In genomic region chr11:13140873-13141655, GRCh38 we compare ENCODE assay signal across 10 cellular contexts.
DNase-seq lines count a peak whose midpoint lies in the region; ATAC-seq and TF ChIP-seq lines count a peak whose summit lies in the region.
"Had no signal": no experiment of that assay in that cellular context is flagged by ENCODE, and none has a peak within 500 bp of the region (broad histone marks: within the 10 kb centered on the region; RNA-seq: fewer than 3 reads in every experiment).

No MANE protein-coding gene starts in this region.

- H3K4me1 Mint-ChIP-seq in chondrocyte (ENCODE audit: low read depth) = peaks cover 21% of the 10 kb centered on the region
- H3K4me1 Mint-ChIP-seq in mesothelial cell of epicardium = peaks cover 38% of the 10 kb centered on the region
- H3K4me1 Mint-ChIP-seq: IgD-negative memory B cell had no signal

- H3K79me1 ChIP-seq in trophoblast cell (ENCODE audit: low read length) = peaks cover 29% of the 10 kb centered on the region

- peak overlapping the region; percentile 81 for H3K27ac Mint-ChIP-seq in chondrocyte (ENCODE audit: unreplicated experiment)
- no peak overlapping the region for H3K27ac Mint-ChIP-seq in mesothelial cell of epicardium
- H3K27ac Mint-ChIP-seq: IgD-negative memory B cell had no signal

- no peak overlapping the region for H3K4me2 ChIP-seq in trophoblast cell (ENCODE audit: low read length)

- H2BK5ac ChIP-seq in trophoblast cell (ENCODE audit: low read depth, low read length, poor library complexity) = peak overlapping the region; percentile 83

- peak overlapping the region; percentile 34 for H3K27ac ChIP-seq in trophoblast cell (ENCODE audit: low read depth, low read length)
- H3K27ac ChIP-seq in WERI-Rb-1 = no peak overlapping the region

- no peak overlapping the region for H3K23ac ChIP-seq in trophoblast cell (ENCODE audit: low read length)

- H4K91ac ChIP-seq in trophoblast cell (ENCODE audit: low read depth, low read length) = peak overlapping the region; percentile 80

- H3K27me3 Mint-ChIP-seq in chondrocyte (ENCODE audit: low read depth) (peaks cover 2% of the 10 kb centered on the region), mesothelial cell of epicardium (ENCODE audit: low read depth) (no peaks in the 10 kb centered on the region)

- H3K14ac ChIP-seq in trophoblast cell (ENCODE audit: low read length) = peak overlapping the region; percentile 67

- H3K9me3 ChIP-seq in trophoblast cell (ENCODE audit: insufficient read depth, low read depth, low read length) (no peaks in the 10 kb centered on the region), WERI-Rb-1 (ENCODE audit: severe bottlenecking) (peaks cover 5% of the 10 kb centered on the region)

- H3K79me2 ChIP-seq in trophoblast cell (ENCODE audit: control insufficient read depth, insufficient read depth, low read length, poor library complexity) = no peaks in the 10 kb centered on the region

- H3K4me1 ChIP-seq in trophoblast cell (ENCODE audit: control insufficient read depth in 1 of 2, insufficient read depth in 2 of 2, low read length in 2 of 2) = peaks cover 37 to 47% of the 10 kb centered on the region in 2 experiments

- peak overlapping the region; percentile 49 for H3K4ac ChIP-seq in trophoblast cell (ENCODE audit: low read depth, low read length)

- peak overlapping the region; percentile 15 for H2BK120ac ChIP-seq in trophoblast cell (ENCODE audit: insufficient read depth, low read length, poor library complexity)

- no peaks in the 10 kb centered on the region for H3K36me3 ChIP-seq in trophoblast cell (ENCODE audit: control insufficient read depth in 1 of 2, insufficient read depth in 2 of 2, low read length in 2 of 2)
- no peaks in the 10 kb centered on the region for H3K36me3 ChIP-seq in WERI-Rb-1

- H4K12ac ChIP-seq in trophoblast cell (ENCODE audit: low read depth, low read length) = no peak overlapping the region

- TF ChIP-seq CTCF in chondrocyte (IDR thresholded peaks at IDR 0.05) (no peak), WERI-Rb-1 (IDR thresholded peaks at IDR 0.05; ENCODE audit: low read depth, low read length) (no peak), mesothelial cell of epicardium (IDR thresholded peaks at IDR 0.05; ENCODE audit: unreplicated experiment) (no peak)

- peak overlapping the region; percentile 81 for H2BK12ac ChIP-seq in trophoblast cell (ENCODE audit: low read length)

- H3K27me3 ChIP-seq in trophoblast cell (ENCODE audit: insufficient read depth, low read length) (no peaks in the 10 kb centered on the region), WERI-Rb-1 (ENCODE audit: insufficient read depth, low read depth, severe bottlenecking) (peaks cover 27% of the 10 kb centered on the region)

- peak overlapping the region; percentile 21 for H3K18ac ChIP-seq in trophoblast cell (ENCODE audit: low read length)

- DNase-seq in MV-4-11 (lab: John Stamatoyannopoulos, UW) (peak; percentile 18), chondrocyte (ENCODE audit: low spot score) (no peak), trophoblast cell (peak in 1 of 2 donors; percentile 46), NCI-H1092 (lab: John Stamatoyannopoulos, UW) (no peak), WERI-Rb-1 (no peak), NCI-H446 treated with DMSO at 0.1 percent for 48 hours (lab: John Stamatoyannopoulos, UW) (no peak), mesothelial cell of epicardium (ENCODE audit: low spot score in 2 of 2, unreplicated experiment in 2 of 2) (no peak)

- H3K36me3 Mint-ChIP-seq in chondrocyte (ENCODE audit: low read depth) = no peaks in the 10 kb centered on the region
- H3K36me3 Mint-ChIP-seq in mesothelial cell of epicardium = no peaks in the 10 kb centered on the region
- H3K36me3 Mint-ChIP-seq: IgD-negative memory B cell had no signal

- no CpG with 5 or more reads among the region's 10 CpGs for WGBS in trophoblast cell (ENCODE audit: extremely low coverage, insufficient coverage, insufficient read length)

- H2AK5ac ChIP-seq in trophoblast cell (ENCODE audit: low read length) = peak overlapping the region; percentile 17

- H3K9me3 Mint-ChIP-seq in chondrocyte (ENCODE audit: low read depth) = no peaks in the 10 kb centered on the region
- peaks cover 3% of the 10 kb centered on the region for H3K9me3 Mint-ChIP-seq in mesothelial cell of epicardium

- no peak overlapping the region for H2AFZ ChIP-seq in trophoblast cell (ENCODE audit: insufficient read depth, low read length, poor library complexity)

- peak; percentile 16 for ATAC-seq in GM18907 (IDR thresholded peaks at IDR 0.05; ENCODE audit: unreplicated experiment)
- ATAC-seq: activated CD4-positive, CD25-positive, alpha-beta regulatory T cell treated with anti-CD3 and anti-CD28 coated beads, Interleukin-2, amount 50 U/mL, for 24 hours had no signal

- H3K9ac ChIP-seq in trophoblast cell (ENCODE audit: low read length) = no peak overlapping the region

- no peak overlapping the region for H3K4me3 ChIP-seq in trophoblast cell (ENCODE audit: low read depth, low read length)
- no peak overlapping the region for H3K4me3 ChIP-seq in WERI-Rb-1 (ENCODE audit: low read depth, low read length)

- no peak overlapping the region for H4K8ac ChIP-seq in trophoblast cell (ENCODE audit: low read depth, low read length)

- H3K4me3 Mint-ChIP-seq in chondrocyte (ENCODE audit: unreplicated experiment) (no peak overlapping the region), mesothelial cell of epicardium (no peak overlapping the region)
- H3K4me3 Mint-ChIP-seq: IgD-negative memory B cell had no signal
